Comparison of ENCODE assay signal across 17 cellular contexts in the genomic region with DNA sequence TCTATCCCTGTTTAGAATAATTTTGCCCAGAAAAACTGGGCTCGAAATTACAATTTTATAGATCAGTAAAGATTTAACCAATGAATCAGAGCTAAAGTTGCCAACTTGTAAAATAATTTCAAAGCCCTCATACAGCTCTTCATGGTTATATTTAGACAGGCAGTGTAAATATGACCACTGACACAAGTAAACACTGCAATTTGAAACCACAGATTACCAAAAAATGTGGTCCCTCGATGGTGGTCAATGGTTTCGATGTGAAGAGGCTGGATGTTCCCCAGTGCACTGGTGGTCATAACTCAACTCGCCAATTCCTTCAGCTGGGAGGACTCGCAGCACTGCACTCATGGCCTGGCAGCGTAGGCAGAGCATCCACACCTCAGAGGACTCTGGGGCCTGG. TPM values are rescaled to one million over a fixed set of nuclear protein-coding genes. Genes with fewer than 3 reads are reported as not detected.
DNase-seq lines count a peak whose midpoint lies in the region; ATAC-seq and TF ChIP-seq lines count a peak whose summit lies in the region.
"Had no signal": no experiment of that assay in that cellular context is flagged by ENCODE, and none has a peak within 500 bp of the region (broad histone marks: within the 10 kb centered on the region; RNA-seq: fewer than 3 reads in every experiment).

No MANE protein-coding gene starts in this region.

- no peaks in the 10 kb centered on the region for H3K4me1 Mint-ChIP-seq in endothelial cell (ENCODE audit: unreplicated experiment)
- H3K4me1 Mint-ChIP-seq: IgD-negative memory B cell had no signal

- no peak for TF ChIP-seq CTCF in C4-2B (conservative IDR thresholded peaks at IDR 0.05)
- no peak for TF ChIP-seq CTCF in osteoblast (IDR thresholded peaks at IDR 0.05; ENCODE audit: extremely low read depth, low read depth, low read length)
- TF ChIP-seq CTCF in endothelial cell (IDR thresholded peaks at IDR 0.05; ENCODE audit: unreplicated experiment) = no peak

- H3K36me3 ChIP-seq in MG63 (no peaks in the 10 kb centered on the region), osteoblast (ENCODE audit: insufficient read depth, low read length) (no peaks in the 10 kb centered on the region)
- H3K36me3 ChIP-seq: BE2C had no signal

- H3K4me2 ChIP-seq in osteoblast (ENCODE audit: insufficient read depth, low read length) = peak overlapping the region; percentile 13

- no peak overlapping the region for H3K4me3 Mint-ChIP-seq in endothelial cell (ENCODE audit: unreplicated experiment)
- H3K4me3 Mint-ChIP-seq: CD4-positive, alpha-beta T cell; HFFc6; IgD-negative memory B cell had no signal

- no peaks in the 10 kb centered on the region for H4K20me1 ChIP-seq in osteoblast (ENCODE audit: insufficient read depth, low read length)

- no peaks in the 10 kb centered on the region for H3K79me2 ChIP-seq in osteoblast (ENCODE audit: insufficient read depth, low read length)

- H3K27me3 ChIP-seq in MG63 (no peaks in the 10 kb centered on the region), osteoblast (ENCODE audit: insufficient read depth, low read length) (no peaks in the 10 kb centered on the region)
- H3K27me3 ChIP-seq: BE2C had no signal

- no peak for ATAC-seq in HG02884 (IDR thresholded peaks at IDR 0.05; ENCODE audit: unreplicated experiment)
- ATAC-seq: HCT116 had no signal

- H3K36me3 Mint-ChIP-seq in endothelial cell (ENCODE audit: low read depth, unreplicated experiment) = no peaks in the 10 kb centered on the region

- H3K27me3 Mint-ChIP-seq in endothelial cell (ENCODE audit: unreplicated experiment) = peaks cover 3% of the 10 kb centered on the region
- H3K27me3 Mint-ChIP-seq: CD4-positive, alpha-beta T cell; IgD-negative memory B cell had no signal

- no peaks in the 10 kb centered on the region for H3K9me3 Mint-ChIP-seq in endothelial cell (ENCODE audit: unreplicated experiment)
- H3K9me3 Mint-ChIP-seq: CD4-positive, alpha-beta T cell; HFFc6 had no signal

- H3K27ac ChIP-seq in C4-2B (peak overlapping the region; percentile 30; the same call in 1 of the 2 replicates), osteoblast (ENCODE audit: low read depth, low read length) (no peak overlapping the region)
- H3K27ac ChIP-seq: GM23248 had no signal

- H3K4me3 ChIP-seq in MG63 (no peak overlapping the region), osteoblast (ENCODE audit: insufficient read depth, low read length) (no peak overlapping the region)
- H3K4me3 ChIP-seq: GM23248 had no signal

- H3K27ac Mint-ChIP-seq in endothelial cell (ENCODE audit: unreplicated experiment) = no peak overlapping the region
- H3K27ac Mint-ChIP-seq: CD4-positive, alpha-beta T cell; HFFc6; IgD-negative memory B cell had no signal

- no peak overlapping the region for H2AFZ ChIP-seq in osteoblast (ENCODE audit: low read length)
- H2AFZ ChIP-seq: GM23248 had no signal

- peak; percentile 24 for DNase-seq in MG63
- DNase-seq in fibroblast of peridontal ligament (ENCODE audit: extremely low read depth) = peak; percentile 79
- no peak for DNase-seq in osteoblast (ENCODE audit: insufficient read length, low spot score, missing footprints)
- no peak for DNase-seq in NCI-H524 treated with DMSO at 0.1 percent for 48 hours (lab: John Stamatoyannopoulos, UW)
- no peak for DNase-seq in NCI-H526 (lab: John Stamatoyannopoulos, UW)
- no peak for DNase-seq in endothelial cell (ENCODE audit: low spot score)
- DNase-seq: BE2C; C1 segment of cervical spinal cord; Caco-2; CD4-positive, alpha-beta T cell; GM23248; HFFc6 had no signal

- no peaks in the 10 kb centered on the region for H3K9me3 ChIP-seq in MG63
- no peaks in the 10 kb centered on the region for H3K9me3 ChIP-seq in osteoblast (ENCODE audit: low read depth, low read length)
- H3K9me3 ChIP-seq: BE2C, Caco-2 had no signal

- H3K4me1 ChIP-seq in osteoblast (ENCODE audit: insufficient read depth, low read length) = peaks cover 29% of the 10 kb centered on the region
- H3K4me1 ChIP-seq: BE2C, Caco-2 had no signal

RNA-seq across cellular contexts. Expression of gene LRTM1, which starts 28.6 kb away (rescaled TPM):
- total RNA-seq in MG63 (2014; rRNA removed; shearing (Covaris generic); ENCODE audit: low replicate concordance) = not detected in 2 replicates
- total RNA-seq in osteoblast = not detected in 2 replicates
- not detected for total RNA-seq in endothelial cell (ENCODE audit: unreplicated experiment)
- total RNA-seq: A172; Caco-2; CD4-positive, alpha-beta T cell; GM23248; HFFc6 had no signal

Comparison
In these comparisons a context has a peak if more than half of its experiments do, and no peak if none do; other contexts are left out.
1. DNase-seq: peak in MG63 (single experiment) and fibroblast of peridontal ligament (single experiment); none in osteoblast (single experiment), NCI-H524 treated with DMSO at 0.1 percent for 48 hours (single experiment), NCI-H526 (0 of 2) and endothelial cell (single experiment).